40 cellular contexts compared by ENCODE assay signal in genomic region chr5:34578962-34579361, GRCh38.
"Had no signal": no experiment of that assay in that cellular context is flagged by ENCODE, and none has a peak within 500 bp of the region (broad histone marks: within the 10 kb centered on the region; RNA-seq: fewer than 3 reads in every experiment).

No MANE protein-coding gene starts in this region.

- DNase-seq: activated CD4-positive, alpha-beta memory T cell treated with anti-CD3 and anti-CD28 coated beads for 36 hours; activated CD4-positive, alpha-beta T cell treated with anti-CD3 and anti-CD28 coated beads for 1 hour; activated CD4-positive, alpha-beta T cell treated with anti-CD3 and anti-CD28 coated beads for 36 hours; activated CD4-positive, alpha-beta T cell treated with anti-CD3 and anti-CD28 coated beads for 48 hours; activated CD4-positive, alpha-beta T cell treated with anti-CD3 and anti-CD28 coated beads, Interleukin-2, amount 50 U/mL, for 1 hour; activated CD4-positive, alpha-beta T cell treated with anti-CD3 and anti-CD28 coated beads, Interleukin-2, amount 50 U/mL, for 4 hours; activated CD4-positive, CD25-positive, alpha-beta regulatory T cell; activated CD8-positive, alpha-beta memory T cell treated with anti-CD3 and anti-CD28 coated beads, Interleukin-2, amount 50 U/mL, for 4 hours; activated CD8-positive, alpha-beta T cell treated with anti-CD3 and anti-CD28 coated beads for 36 hours; activated effector memory CD4-positive, alpha-beta T cell treated with anti-CD3 and anti-CD28 coated beads, Interleukin-2, amount 50 U/mL, for 16 hours; activated gamma-delta T cell treated with Interleukin-2 at 50 U/mL for 16 hours; activated naive CD4-positive, alpha-beta T cell; activated naive CD4-positive, alpha-beta T cell treated with anti-CD3 and anti-CD28 coated beads for 36 hours; activated naive CD4-positive, alpha-beta T cell treated with anti-CD3 and anti-CD28 coated beads, Interleukin-2, amount 50 U/mL, for 16 hours; activated naive CD8-positive, alpha-beta T cell treated with anti-CD3 and anti-CD28 coated beads, Interleukin-2, amount 10 ng/mL, durations not matched to agents 7 days and 5 days; activated T-cell treated with anti-CD3 and anti-CD28 coated beads for 4 hours; activated T-cell treated with anti-CD3 and anti-CD28 coated beads, Interleukin-2, amount 50 U/mL, for 1 hour; activated T-cell treated with anti-CD3 and anti-CD28 coated beads, Interleukin-2, amount 50 U/mL, for 4 hours; activated T-cell treated with anti-CD3 and anti-CD28 coated beads, Interleukin-2, amount 50 U/mL, for 72 hours; adrenal gland; amniotic stem cell; aorta; body of pancreas; brain microvascular endothelial cell; central memory CD4-positive, alpha-beta T cell; T-helper 1 cell; T-helper 2 cell; T-helper 9 cell; WERI-Rb-1 had no signal

- H3K27ac Mint-ChIP-seq: activated CD4-positive, alpha-beta memory T cell treated with anti-CD3 and anti-CD28 coated beads for 36 hours; activated CD4-positive, alpha-beta T cell treated with anti-CD3 and anti-CD28 coated beads for 36 hours; activated CD8-positive, alpha-beta T cell treated with anti-CD3 and anti-CD28 coated beads for 36 hours; activated naive CD4-positive, alpha-beta T cell treated with anti-CD3 and anti-CD28 coated beads for 36 hours; activated naive CD4-positive, alpha-beta T cell treated with anti-CD3 and anti-CD28 coated beads, Interleukin-2, amount 50 U/mL, for 72 hours; activated naive CD8-positive, alpha-beta T cell treated with anti-CD3 and anti-CD28 coated beads, Interleukin-2, amount 10 ng/mL, durations not matched to agents 7 days and 5 days; activated T-cell treated with anti-CD3 and anti-CD28 coated beads, Interleukin-2, amount 50 U/mL, for 72 hours; activated T-helper 1 cell treated with anti-CD3 and anti-CD28 coated beads, Interleukin-12 subunit alpha, Interleukin-12 subunit beta, Interleukin-2, Interleukin-4 antibody, amounts not matched to agents 30 ng/mL and 10 ng/mL and 1 ng/mL, durations not matched to agents 14 hours and 24 hours and 36 hours; activated T-helper 17 cell treated with anti-CD3 and anti-CD28 coated beads, Interleukin-2, amount 50 U/mL, for 72 hours; T-helper 1 cell treated with Interleukin-12 subunit alpha and Interleukin-12 subunit beta and Interleukin-4 antibody, amounts not matched to agents 30 μg/mL and 1 μg/mL, for 36 hours; T-helper 2 cell treated with Interferon-gamma antibody and Interleukin-4, amounts not matched to agents 5 μg/mL and 100 μg/mL, for 36 hours; WTC11 had no signal

- H3K4me1 ChIP-seq: adrenal gland, body of pancreas, breast epithelium had no signal

- H3K4me1 Mint-ChIP-seq: activated CD4-positive, alpha-beta T cell treated with anti-CD3 and anti-CD28 coated beads for 36 hours; activated T-helper 17 cell treated with anti-CD3 and anti-CD28 coated beads, Interleukin-2, amount 50 U/mL, for 72 hours had no signal

- H3K36me3 Mint-ChIP-seq: activated CD4-positive, alpha-beta memory T cell treated with anti-CD3 and anti-CD28 coated beads for 36 hours; activated naive CD8-positive, alpha-beta T cell treated with anti-CD3 and anti-CD28 coated beads, Interleukin-2, amount 10 ng/mL, durations not matched to agents 7 days and 5 days; WTC11 had no signal

- H3K4me3 ChIP-seq: adrenal gland, body of pancreas, breast epithelium had no signal

- FAIRE-seq: astrocyte, colon, TTC549 had no signal

- H3K27me3 ChIP-seq: adrenal gland, body of pancreas, brain microvascular endothelial cell, breast epithelium had no signal

- H3K27ac ChIP-seq: adrenal gland, body of pancreas, brain microvascular endothelial cell, breast epithelium, WERI-Rb-1 had no signal

- H3K4me3 Mint-ChIP-seq: activated CD4-positive, alpha-beta memory T cell treated with anti-CD3 and anti-CD28 coated beads for 36 hours; activated CD4-positive, alpha-beta T cell treated with anti-CD3 and anti-CD28 coated beads for 36 hours; activated CD8-positive, alpha-beta T cell treated with anti-CD3 and anti-CD28 coated beads for 36 hours; activated naive CD4-positive, alpha-beta T cell treated with anti-CD3 and anti-CD28 coated beads for 36 hours; activated naive CD8-positive, alpha-beta T cell treated with anti-CD3 and anti-CD28 coated beads, Interleukin-2, amount 10 ng/mL, durations not matched to agents 7 days and 5 days; activated T-cell treated with anti-CD3 and anti-CD28 coated beads, Interleukin-2, amount 50 U/mL, for 4 hours; activated T-cell treated with anti-CD3 and anti-CD28 coated beads, Interleukin-2, amount 50 U/mL, for 72 hours; activated T-helper 1 cell treated with anti-CD3 and anti-CD28 coated beads, Interleukin-12 subunit alpha, Interleukin-12 subunit beta, Interleukin-2, Interleukin-4 antibody, amounts not matched to agents 30 ng/mL and 10 ng/mL and 1 ng/mL, durations not matched to agents 14 hours and 24 hours and 36 hours; activated T-helper 17 cell treated with anti-CD3 and anti-CD28 coated beads, Interleukin-2, amount 50 U/mL, for 72 hours; T-helper 1 cell treated with Interleukin-12 subunit alpha and Interleukin-12 subunit beta and Interleukin-4 antibody, amounts not matched to agents 30 μg/mL and 1 μg/mL, for 36 hours; T-helper 2 cell treated with Interferon-gamma antibody and Interleukin-4, amounts not matched to agents 5 μg/mL and 100 μg/mL, for 36 hours; WTC11 had no signal

- H3K9me3 ChIP-seq: adrenal gland, body of pancreas, breast epithelium had no signal

- H3K36me3 ChIP-seq: adrenal gland, brain microvascular endothelial cell, breast epithelium, WERI-Rb-1 had no signal

- ATAC-seq: activated CD4-positive, alpha-beta T cell treated with anti-CD3 and anti-CD28 coated beads for 36 hours; activated CD4-positive, CD25-positive, alpha-beta regulatory T cell treated with anti-CD3 and anti-CD28 coated beads, Interleukin-2, amount 50 U/mL, for 24 hours; activated CD8-positive, alpha-beta T cell treated with anti-CD3 and anti-CD28 coated beads for 36 hours; activated naive CD4-positive, alpha-beta T cell treated with anti-CD3 and anti-CD28 coated beads, Interleukin-2, amount 50 U/mL, for 72 hours; activated T-cell treated with anti-CD3 and anti-CD28 coated beads, Interleukin-2, amount 50 U/mL, for 4 hours; activated T-cell treated with anti-CD3 and anti-CD28 coated beads, Interleukin-2, amount 50 U/mL, for 72 hours; activated T-helper 17 cell treated with anti-CD3 and anti-CD28 coated beads, Interleukin-2, amount 50 U/mL, for 72 hours; body of pancreas; WTC11 had no signal

- H3K9me3 Mint-ChIP-seq: activated CD4-positive, alpha-beta memory T cell treated with anti-CD3 and anti-CD28 coated beads for 36 hours; activated naive CD4-positive, alpha-beta T cell treated with anti-CD3 and anti-CD28 coated beads for 36 hours; activated T-cell treated with anti-CD3 and anti-CD28 coated beads, Interleukin-2, amount 50 U/mL, for 4 hours; activated T-helper 1 cell treated with anti-CD3 and anti-CD28 coated beads, Interleukin-12 subunit alpha, Interleukin-12 subunit beta, Interleukin-2, Interleukin-4 antibody, amounts not matched to agents 30 ng/mL and 10 ng/mL and 1 ng/mL, durations not matched to agents 14 hours and 24 hours and 36 hours; activated T-helper 17 cell treated with anti-CD3 and anti-CD28 coated beads, Interleukin-2, amount 50 U/mL, for 72 hours; T-helper 1 cell treated with Interleukin-12 subunit alpha and Interleukin-12 subunit beta and Interleukin-4 antibody, amounts not matched to agents 30 μg/mL and 1 μg/mL, for 36 hours; T-helper 2 cell treated with Interferon-gamma antibody and Interleukin-4, amounts not matched to agents 5 μg/mL and 100 μg/mL, for 36 hours had no signal
